1 cellular context compared by ENCODE assay signal in genomic region chr2:236010920-236011685, GRCh38.
TF ChIP-seq lines count a peak whose summit lies in the region.

No MANE protein-coding gene starts in this region.

TF ChIP-seq in HepG2, 621 proteins besides CTCF, POLR2A, EP300 and RAD21 (continued from another document):
- TF ChIP-seq GATAD2A (CRISPR knock-in tag; IDR thresholded peaks at IDR 0.05) (0 out of 2 replicates have a peak, but pooled peaks have one; percentile 20), REXO4 (CRISPR knock-in tag; IDR thresholded peaks at IDR 0.05; ENCODE audit: borderline replicate concordance) (0 out of 2 replicates have a peak, but pooled peaks have one; percentile 33), ZXDC (CRISPR knock-in tag; IDR thresholded peaks at IDR 0.05) (no peak), MAFK (conservative IDR thresholded peaks at IDR 0.05 in 1 of 2, IDR thresholded peaks at IDR 0.05 in 1 of 2; ENCODE audit: low read length in 2 of 2) (0 out of 4 replicates have a peak, but pooled peaks of 1 of the 2 experiments have one; percentile 10), JUN (CRISPR knock-in tag; IDR thresholded peaks at IDR 0.05) (no peak)
